Comparison of ENCODE assay signal across 25 cellular contexts in genomic region chr19:18068395-18068794, GRCh38. TPM values are rescaled to one million over a fixed set of nuclear protein-coding genes. Genes with fewer than 3 reads are reported as not detected.
"Had no signal": no experiment of that assay in that cellular context is flagged by ENCODE, and none has a peak within 500 bp of the region (broad histone marks: within the 10 kb centered on the region; RNA-seq: fewer than 3 reads in every experiment).

No MANE protein-coding gene starts in this region.

- H3K4me3 ChIP-seq: colonic mucosa, esophagus squamous epithelium, gastrocnemius medialis, heart right ventricle, left lung, lower lobe of right lung had no signal

- H3K4me1 ChIP-seq: colonic mucosa, esophagus squamous epithelium, gastrocnemius medialis, heart right ventricle, left lung, lower lobe of right lung had no signal

- DNase-seq: colonic mucosa; cortex of kidney; effector CD8-positive, alpha-beta T cell; effector memory CD8-positive, alpha-beta T cell; endodermal cell; erythroblast; esophagus squamous epithelium; foreskin fibroblast; foreskin melanocyte; gastrocnemius medialis; glutamatergic neuron; head of caudate nucleus; heart right ventricle; hippocampal formation; left cardiac atrium; left lung; left ventricle myocardium superior; lower lobe of right lung; mesenchymal stem cell had no signal

- H3K27me3 Mint-ChIP-seq: dendritic cell treated with granulocyte-macrophage colony-stimulating factor and Interleukin-4, amounts not matched to agents 40 ng/mL and 50 ng/mL, for 4 days; effector memory CD8-positive, alpha-beta T cell had no signal

- ATAC-seq: effector memory CD8-positive, alpha-beta T cell; esophagus mucosa; gastrocnemius medialis; heart right ventricle; left cardiac atrium; left lung; left ventricle myocardium superior; lower lobe of right lung had no signal

- H3K27me3 ChIP-seq: colonic mucosa, esophagus squamous epithelium had no signal

- H3K36me3 ChIP-seq: colonic mucosa, esophagus squamous epithelium, gastrocnemius medialis, left lung, lower lobe of right lung had no signal

- H3K4me3 Mint-ChIP-seq: dendritic cell treated with granulocyte-macrophage colony-stimulating factor and Interleukin-4, amounts not matched to agents 40 ng/mL and 50 ng/mL, for 4 days; effector memory CD8-positive, alpha-beta T cell; endodermal cell; mesothelial cell of epicardium had no signal

- H3K36me3 Mint-ChIP-seq: mesothelial cell of epicardium had no signal

- H3K4me1 Mint-ChIP-seq: endodermal cell, mesothelial cell of epicardium had no signal

- H3K27ac ChIP-seq: colonic mucosa, epithelial cell of prostate, esophagus squamous epithelium, gastrocnemius medialis, heart right ventricle, left lung, lower lobe of right lung had no signal

- H3K9me3 Mint-ChIP-seq: dendritic cell treated with granulocyte-macrophage colony-stimulating factor and Interleukin-4, amounts not matched to agents 40 ng/mL and 50 ng/mL, for 4 days; effector memory CD8-positive, alpha-beta T cell; endodermal cell; mesothelial cell of epicardium had no signal

- H3K9me3 ChIP-seq: colonic mucosa, esophagus squamous epithelium, gastrocnemius medialis, heart right ventricle, left lung, lower lobe of right lung had no signal

- H3K27ac Mint-ChIP-seq: dendritic cell treated with granulocyte-macrophage colony-stimulating factor and Interleukin-4, amounts not matched to agents 40 ng/mL and 50 ng/mL, for 4 days; effector memory CD8-positive, alpha-beta T cell; endodermal cell; mesothelial cell of epicardium had no signal

RNA-seq across cellular contexts. Expression of gene IL12RB1, which starts 18.3 kb away (rescaled TPM):
- total RNA-seq: chondrocyte, endodermal cell, kidney epithelial cell, mesothelial cell of epicardium had no signal
